Comparison of ENCODE assay signal across 8 cellular contexts in the genomic region with DNA sequence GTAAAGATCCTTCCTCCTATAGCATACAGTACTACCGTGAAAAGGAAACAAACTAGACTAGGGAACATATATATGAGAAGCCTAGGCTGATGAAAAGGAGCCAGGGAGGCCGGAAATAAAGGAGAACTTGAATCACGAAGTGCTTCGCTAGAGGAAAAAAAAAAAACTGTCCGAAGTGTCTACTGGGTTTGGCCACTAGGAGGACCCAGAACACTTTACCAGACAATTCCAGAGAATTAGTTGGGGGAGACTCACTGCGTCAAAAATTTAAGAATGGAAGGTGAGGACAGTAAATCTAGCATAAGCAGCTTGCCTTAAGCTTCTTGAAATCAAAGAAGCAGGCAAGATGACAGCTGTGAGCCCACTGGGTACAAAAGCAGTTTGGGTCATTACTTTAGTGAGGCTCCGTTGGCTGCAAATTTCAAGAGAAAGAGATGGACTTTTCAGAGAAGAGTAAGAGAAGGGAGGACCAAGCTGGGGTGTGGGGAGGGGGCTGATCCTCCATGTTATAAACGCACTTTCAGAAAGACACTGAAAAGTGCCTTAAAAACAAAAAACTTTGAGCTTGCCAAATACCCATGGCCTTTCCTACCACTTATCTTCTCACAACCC. TPM values are rescaled to one million over a fixed set of nuclear protein-coding genes. Genes with fewer than 3 reads are reported as not detected.
DNase-seq lines count a peak whose midpoint lies in the region; ATAC-seq, FAIRE-seq and TF ChIP-seq lines count a peak whose summit lies in the region.

No MANE protein-coding gene starts in this region.

- no peak overlapping the region for H3K27ac ChIP-seq in uterus

- H3K27me3 ChIP-seq in NT2/D1 (ENCODE audit: insufficient read depth, insufficient read length): no peaks in the 10 kb centered on the region
- no peaks in the 10 kb centered on the region for H3K27me3 ChIP-seq in uterus

- intact Hi-C loops in uterus (cut with DNase I; ENCODE audit: low total_unique reads): no loop called here

- H3K4me1 ChIP-seq in NT2/D1 (ENCODE audit: insufficient read depth, insufficient read length) (peaks cover 2% of the 10 kb centered on the region), uterus (no peaks in the 10 kb centered on the region)

- DNase-seq in CD1c-positive myeloid dendritic cell (ENCODE audit: extremely low spot score) (peak; percentile 67), GM19239 (ENCODE audit: insufficient read length, low spot score) (peak; percentile 18), NT2/D1 (ENCODE audit: low read depth, low spot score) (peak; percentile 30), cardiac fibroblast (ENCODE audit: low read depth in 2 of 2) (peak; percentile 84 to 85), left lobe of liver (ENCODE audit: low spot score) (no peak), uterus (no peak)

- H3K4me3 ChIP-seq in NT2/D1 (ENCODE audit: insufficient read length, low read depth): no peak overlapping the region
- H3K4me3 ChIP-seq in cardiac fibroblast (replicated peaks in 1 of 2; ENCODE audit: low read depth in 2 of 2, low read length in 2 of 2): no peak overlapping the region
- H3K4me3 ChIP-seq in uterus: no peak overlapping the region

- no peaks in the 10 kb centered on the region for H3K36me3 ChIP-seq in NT2/D1 (ENCODE audit: insufficient read depth, insufficient read length, low read length)
- no peaks in the 10 kb centered on the region for H3K36me3 ChIP-seq in uterus

- H3K9ac ChIP-seq in NT2/D1 (ENCODE audit: insufficient read length, low read depth): no peak overlapping the region

- TF ChIP-seq CTCF in cardiac fibroblast (IDR thresholded peaks at IDR 0.05; ENCODE audit: low read depth, low read length) (peak; percentile 73), uterus (IDR thresholded peaks at IDR 0.05) (peak; percentile 48 to 71 (median 58))

- FAIRE-seq in GM19239 (lab: Jason Lieb, UNC): no peak

- ATAC-seq in left lobe of liver (peak; percentile 77), GM18870 (IDR thresholded peaks at IDR 0.05; ENCODE audit: unreplicated experiment) (no peak), HG03469 (IDR thresholded peaks at IDR 0.05; ENCODE audit: unreplicated experiment) (no peak)

- TF ChIP-seq POLR2A in uterus (IDR thresholded peaks at IDR 0.05): no peak

- H3K9me3 ChIP-seq in NT2/D1 (ENCODE audit: insufficient read depth, low read length) (no peaks in the 10 kb centered on the region), uterus (no peaks in the 10 kb centered on the region)

RNA-seq across cellular contexts. Expression of gene P4HA2, which starts 47.4 kb away (rescaled TPM):
- total RNA-seq in left lobe of liver (13.8 TPM), uterus (100 to 1,000 TPM in 1 of 4 donors, 10 to 100 TPM in 3; 19.4 to 112 (median 85.2) TPM)

Comparison
In these comparisons a context has a peak if more than half of its experiments do, and no peak if none do; other contexts are left out.
1. DNase-seq: peak in CD1c-positive myeloid dendritic cell (single experiment), GM19239 (single experiment), NT2/D1 (single experiment) and cardiac fibroblast (2 of 2); none in left lobe of liver (single experiment) and uterus (0 of 2).